In genomic region chr6:169905041-169905807, GRCh38 we compare ENCODE assay signal across 13 cellular contexts.
DNase-seq lines count a peak whose midpoint lies in the region; ATAC-seq and TF ChIP-seq lines count a peak whose summit lies in the region.
"Had no signal": no experiment of that assay in that cellular context is flagged by ENCODE, and none has a peak within 500 bp of the region (broad histone marks: within the 10 kb centered on the region; RNA-seq: fewer than 3 reads in every experiment).

No MANE protein-coding gene starts in this region.

- H3K4me1 ChIP-seq in mucosa of descending colon (ENCODE audit: low read depth) = no peaks in the 10 kb centered on the region

- TF ChIP-seq CTCF in LNCaP clone FGC (IDR thresholded peaks at IDR 0.05; ENCODE audit: control insufficient read depth, extremely low read depth, insufficient read depth) = no peak
- TF ChIP-seq CTCF in epithelial cell of proximal tubule (conservative IDR thresholded peaks at IDR 0.05; ENCODE audit: low read depth, low read length) = no peak
- no peak for TF ChIP-seq CTCF in mucosa of descending colon (IDR thresholded peaks at IDR 0.05)

- ATAC-seq in mucosa of descending colon (peak; percentile 39), GM19467 (IDR thresholded peaks at IDR 0.05; ENCODE audit: unreplicated experiment) (no peak), GM21737 (IDR thresholded peaks at IDR 0.05; ENCODE audit: unreplicated experiment) (no peak)
- ATAC-seq: GM12878; stimulated activated naive CD8-positive, alpha-beta T cell treated with anti-CD3 and anti-CD28 coated beads, Interleukin-15, amount 100 ng/mL, for 72 hours had no signal

- intact Hi-C loops in mucosa of descending colon (cut with DNase I, micrococcal nuclease) = no loop called here

- H3K9me3 ChIP-seq in mucosa of descending colon = no peaks in the 10 kb centered on the region

- H3K36me3 ChIP-seq in mucosa of descending colon (ENCODE audit: low read depth) = no peaks in the 10 kb centered on the region

- H3K4me3 ChIP-seq in LNCaP clone FGC (ENCODE audit: low read depth, low read length) = no peak overlapping the region
- H3K4me3 ChIP-seq in epithelial cell of proximal tubule (ENCODE audit: low read depth, low read length) = no peak overlapping the region
- no peak overlapping the region for H3K4me3 ChIP-seq in mucosa of descending colon
- H3K4me3 ChIP-seq: GM12878 had no signal

- DNase-seq in AG08395 (ENCODE audit: low spot score) (peak; percentile 40), LNCaP clone FGC (ENCODE audit: low read depth) (peak; percentile 52), epithelial cell of proximal tubule (ENCODE audit: low read depth) (peak; percentile 15), mucosa of descending colon (peak in 1 of 3 donors; percentile 31), C1 segment of cervical spinal cord (lab: John Stamatoyannopoulos, UW) (no peak), DMS153 (lab: John Stamatoyannopoulos, UW) (no peak)
- DNase-seq: effector CD8-positive, alpha-beta T cell; kidney; stimulated activated CD4-positive, alpha-beta T cell treated with anti-CD3 and anti-CD28 coated beads, Interleukin-12 subunit alpha, Interleukin-12 subunit beta, amount 100 ng/mL, for 4 hours; stimulated activated naive CD8-positive, alpha-beta T cell treated with anti-CD3 and anti-CD28 coated beads, Interleukin-15, amount 100 ng/mL, for 72 hours had no signal

Comparison
In these comparisons a context has a peak if more than half of its experiments do, and no peak if none do; other contexts are left out.
1. DNase-seq: peak in AG08395 (single experiment), LNCaP clone FGC (single experiment) and epithelial cell of proximal tubule (single experiment); none in C1 segment of cervical spinal cord (0 of 14) and DMS153 (single experiment).